In the genomic region with DNA sequence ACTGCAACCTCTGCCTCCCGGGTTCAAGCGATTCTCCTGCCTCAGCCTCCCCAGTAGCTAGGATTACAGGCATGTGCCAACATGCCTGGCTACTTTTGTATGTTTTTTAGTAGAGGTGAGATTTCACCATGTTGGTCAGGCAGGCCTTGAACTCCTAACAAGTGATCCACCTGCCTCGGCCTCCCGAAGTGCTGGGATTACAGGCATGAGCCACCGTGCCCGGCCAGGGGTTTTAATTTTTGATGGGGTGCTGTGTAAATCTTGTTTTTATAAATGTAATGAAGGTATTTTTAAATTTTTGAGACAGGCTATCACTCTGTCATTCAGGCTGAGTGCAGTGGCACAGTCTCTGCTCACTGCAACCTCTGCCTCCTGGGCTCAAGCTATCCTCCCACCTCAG, we compare ENCODE assay signal across 15 cellular contexts. TPM values are rescaled to one million over a fixed set of nuclear protein-coding genes. Genes with fewer than 3 reads are reported as not detected.
"Had no signal": no experiment of that assay in that cellular context is flagged by ENCODE, and none has a peak within 500 bp of the region (broad histone marks: within the 10 kb centered on the region; RNA-seq: fewer than 3 reads in every experiment).

No MANE protein-coding gene starts in this region.

RNA-seq across cellular contexts. Expression of gene THY1, which starts 17.5 kb away (rescaled TPM):
- total RNA-seq: natural killer cell, pulmonary artery endothelial cell had no signal

RNA-seq across cellular contexts. Expression of gene MFRP, which starts 58.9 kb away (rescaled TPM):
- total RNA-seq: naive thymus-derived CD4-positive, alpha-beta T cell; natural killer cell; occipital lobe; osteoblast; pancreas; posterior vena cava; prostate gland; pulmonary artery endothelial cell; right atrium auricular region; sciatic nerve; smooth muscle cell; testis; upper lobe of left lung; ureter; vagina had no signal
